1 cellular context compared by ENCODE assay signal in genomic region chr7:31767686-31768358, GRCh38.
TF ChIP-seq lines count a peak whose summit lies in the region.

No MANE protein-coding gene starts in this region.

TF ChIP-seq in GM23338, 12 proteins besides CTCF, POLR2A, EP300 and RAD21 (continued from another document):
- TF ChIP-seq ETS1 (IDR thresholded peaks at IDR 0.05) (no peak), REST (IDR thresholded peaks at IDR 0.05; ENCODE audit: unreplicated experiment) (no peak), ZNF114 (CRISPR knock-in tag; IDR thresholded peaks at IDR 0.05) (no peak), STAT1 (IDR thresholded peaks at IDR 0.05; ENCODE audit: unreplicated experiment) (no peak)
